In the genomic region with DNA sequence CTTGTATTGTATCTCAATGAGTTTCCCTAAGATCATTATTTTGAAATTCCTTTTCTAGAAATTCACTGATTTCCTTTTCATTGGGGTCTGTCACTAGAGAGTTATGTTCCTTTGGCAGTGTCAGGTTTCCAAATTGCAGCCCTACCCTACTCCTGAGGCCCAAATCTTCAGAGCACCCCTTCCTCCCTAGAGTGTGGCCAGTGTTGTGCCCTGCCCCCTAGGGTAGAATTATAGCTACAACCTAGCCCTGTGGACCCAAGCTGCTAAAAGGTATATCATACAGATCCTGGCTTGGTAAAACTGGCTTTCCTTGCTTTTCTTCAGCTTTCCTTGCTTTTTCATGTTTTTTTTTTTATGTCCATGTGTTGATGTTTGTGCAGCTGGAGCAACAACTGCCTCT, we compare ENCODE assay signal across 28 cellular contexts.
"Had no signal": no experiment of that assay in that cellular context is flagged by ENCODE, and none has a peak within 500 bp of the region (broad histone marks: within the 10 kb centered on the region; RNA-seq: fewer than 3 reads in every experiment).

No MANE protein-coding gene starts in this region.

- H3K27me3 Mint-ChIP-seq: dendritic cell treated with granulocyte-macrophage colony-stimulating factor and Interleukin-4, amounts not matched to agents 40 ng/mL and 50 ng/mL, for 4 days; memory B cell; stimulated activated memory B cell treated with anti-CD40 and anti-IgM and Interleukin-4, amounts not matched to agents 10 μg/mL and 1 μg/mL and 100 μg/mL, for 72 hours had no signal

- H3K9ac ChIP-seq: neural progenitor cell had no signal

- H3K4me1 Mint-ChIP-seq: endodermal cell, neural progenitor cell had no signal

- H3K4me3 ChIP-seq: colonic mucosa, esophagus muscularis mucosa, gastroesophageal sphincter, heart left ventricle, hepatocyte, lung, neural progenitor cell, prostate gland, right atrium auricular region, sigmoid colon, spleen, thoracic aorta, tibial nerve, upper lobe of left lung had no signal

- H3K36me3 ChIP-seq: colonic mucosa, heart left ventricle, neural progenitor cell, prostate gland, right atrium auricular region, sigmoid colon, thoracic aorta, tibial nerve, upper lobe of left lung had no signal

- H3K4me2 ChIP-seq: hepatocyte, neural progenitor cell had no signal

- DNase-seq: colonic mucosa; effector CD8-positive, alpha-beta T cell; endodermal cell; foreskin keratinocyte; heart left ventricle; kidney; sigmoid colon; spleen; stimulated activated CD4-positive, alpha-beta T cell treated with anti-CD3 and anti-CD28 coated beads, Interleukin-4, amount 100 ng/mL, for 4 hours; stimulated activated naive CD8-positive, alpha-beta T cell treated with anti-CD3 and anti-CD28 coated beads, Interleukin-15, Interleukin-2, amounts not matched to agents 100 U/mL and 50 U/mL, for 24 hours; substantia nigra; upper lobe of left lung had no signal

- H3K27ac Mint-ChIP-seq: dendritic cell treated with granulocyte-macrophage colony-stimulating factor and Interleukin-4, amounts not matched to agents 40 ng/mL and 50 ng/mL, for 4 days; endodermal cell; memory B cell; nephron; neural progenitor cell; stimulated activated memory B cell treated with anti-CD40 and anti-IgM and Interleukin-4, amounts not matched to agents 10 μg/mL and 1 μg/mL and 100 μg/mL, for 72 hours had no signal

- H2AFZ ChIP-seq: hepatocyte, neural progenitor cell had no signal

- H3K36me3 Mint-ChIP-seq: neural progenitor cell had no signal

- H3K27ac ChIP-seq: colonic mucosa, epithelial cell of prostate, esophagus muscularis mucosa, foreskin keratinocyte, gastroesophageal sphincter, heart left ventricle, hepatocyte, neural progenitor cell, prostate gland, right atrium auricular region, sigmoid colon, spleen, thoracic aorta, tibial nerve, upper lobe of left lung had no signal

- H3K9me3 ChIP-seq: colonic mucosa, prostate gland, sigmoid colon, thoracic aorta, upper lobe of left lung had no signal

- H3K79me2 ChIP-seq: hepatocyte had no signal

- ATAC-seq: foreskin keratinocyte; gastroesophageal sphincter; heart left ventricle; left lobe of liver; stimulated activated memory B cell treated with anti-CD40 and anti-IgM and Interleukin-4, amounts not matched to agents 10 μg/mL and 1 μg/mL and 100 μg/mL, for 72 hours; stimulated activated naive CD8-positive, alpha-beta T cell treated with anti-CD3 and anti-CD28 coated beads, Interleukin-15, Interleukin-2, amounts not matched to agents 100 U/mL and 50 U/mL, for 24 hours had no signal

- H3K4me1 ChIP-seq: colonic mucosa, esophagus muscularis mucosa, foreskin keratinocyte, gastroesophageal sphincter, heart left ventricle, neural progenitor cell, prostate gland, right atrium auricular region, sigmoid colon, tibial nerve had no signal

- H3K27me3 ChIP-seq: colonic mucosa, esophagus muscularis mucosa, foreskin keratinocyte, gastroesophageal sphincter, heart left ventricle, hepatocyte, neural progenitor cell, right atrium auricular region, sigmoid colon, spleen, tibial nerve, upper lobe of left lung had no signal

- FAIRE-seq: kidney, urothelium cell line had no signal

- H3K4me3 Mint-ChIP-seq: dendritic cell treated with granulocyte-macrophage colony-stimulating factor and Interleukin-4, amounts not matched to agents 40 ng/mL and 50 ng/mL, for 4 days; endodermal cell; memory B cell; nephron; neural progenitor cell; stimulated activated memory B cell treated with anti-CD40 and anti-IgM and Interleukin-4, amounts not matched to agents 10 μg/mL and 1 μg/mL and 100 μg/mL, for 72 hours had no signal
